In genomic region chr15:80107204-80107603, GRCh38 we compare ENCODE assay signal across 28 cellular contexts.
"Had no signal": no experiment of that assay in that cellular context is flagged by ENCODE, and none has a peak within 500 bp of the region (broad histone marks: within the 10 kb centered on the region; RNA-seq: fewer than 3 reads in every experiment).

No MANE protein-coding gene starts in this region.

- H3K9me3 ChIP-seq: ovary, psoas muscle, sigmoid colon, stomach, thoracic aorta, thyroid gland, tibial nerve, upper lobe of left lung, vagina had no signal

- ATAC-seq: naive thymus-derived CD8-positive, alpha-beta T cell; natural killer cell treated with Interleukin-12 subunit alpha and Interleukin-12 subunit beta and Interleukin-15 and Interleukin-18, amount 100 ng/mL, for 72 hours; stimulated activated memory B cell treated with anti-CD40 and anti-IgM and Interleukin-4, amounts not matched to agents 10 μg/mL and 1 μg/mL and 100 μg/mL, for 72 hours had no signal

- H3K4me1 ChIP-seq: parathyroid adenoma had no signal

- H3K4me3 Mint-ChIP-seq: naive thymus-derived CD8-positive, alpha-beta T cell; natural killer cell treated with Interleukin-12 subunit alpha and Interleukin-12 subunit beta and Interleukin-15 and Interleukin-18, amount 100 ng/mL, for 72 hours; nephron progenitor cell; neural progenitor cell; stimulated activated memory B cell treated with anti-CD40 and anti-IgM and Interleukin-4, amounts not matched to agents 10 μg/mL and 1 μg/mL and 100 μg/mL, for 72 hours; stimulated activated naive CD8-positive, alpha-beta T cell treated with anti-CD3 and anti-CD28 coated beads, Interleukin-15, Interleukin-2, amounts not matched to agents 100 ng/mL and 50 ng/mL, for 24 hours had no signal

- H3K4me3 ChIP-seq: neural progenitor cell, ovary, psoas muscle, sigmoid colon, stomach, thoracic aorta, thyroid gland, tibial nerve, upper lobe of left lung, vagina had no signal

- H3K27ac Mint-ChIP-seq: natural killer cell treated with Interleukin-12 subunit alpha and Interleukin-12 subunit beta and Interleukin-15 and Interleukin-18, amount 100 ng/mL, for 72 hours; neural progenitor cell; progenitor cell of endocrine pancreas; stimulated activated memory B cell treated with anti-CD40 and anti-IgM and Interleukin-4, amounts not matched to agents 10 μg/mL and 1 μg/mL and 100 μg/mL, for 72 hours; stimulated activated naive CD8-positive, alpha-beta T cell treated with anti-CD3 and anti-CD28 coated beads, Interleukin-15, Interleukin-2, amounts not matched to agents 100 ng/mL and 50 ng/mL, for 24 hours had no signal

- H3K9ac ChIP-seq: neural progenitor cell, parathyroid adenoma had no signal

- H3K36me3 Mint-ChIP-seq: naive B cell; natural killer cell treated with Interleukin-12 subunit alpha and Interleukin-12 subunit beta and Interleukin-15 and Interleukin-18, amount 100 ng/mL, for 72 hours had no signal

- DNase-seq: naive B cell; naive thymus-derived CD8-positive, alpha-beta T cell; nephron progenitor cell; occipital lobe; posterior cingulate gyrus; psoas muscle; sigmoid colon; small intestine; stimulated activated CD4-positive, alpha-beta T cell treated with anti-CD3 and anti-CD28 coated beads, Interleukin-15, amount 100 ng/mL, for 24 hours; stimulated activated CD4-positive, alpha-beta T cell treated with anti-CD3 and anti-CD28 coated beads, Interleukin-2, amount 100 ng/mL, for 24 hours; stimulated activated CD4-positive, alpha-beta T cell treated with anti-CD3 and anti-CD28 coated beads, Interleukin-2, amount 100 ng/mL, for 48 hours; stimulated activated CD4-positive, alpha-beta T cell treated with anti-CD3 and anti-CD28 coated beads, Interleukin-4, amount 100 ng/mL, for 24 hours; stimulated activated naive CD4-positive, alpha-beta T cell treated with Interleukin-2 at 50 U/mL for 16 hours; stomach; trophoblast cell; upper lobe of left lung had no signal

- H3K4me1 Mint-ChIP-seq: neural progenitor cell had no signal

- H3K27me3 ChIP-seq: neural progenitor cell, ovary, sigmoid colon, stomach, thyroid gland, tibial nerve, upper lobe of left lung, vagina had no signal

- H3K9me3 Mint-ChIP-seq: naive B cell; naive thymus-derived CD8-positive, alpha-beta T cell; natural killer cell treated with Interleukin-12 subunit alpha and Interleukin-12 subunit beta and Interleukin-15 and Interleukin-18, amount 100 ng/mL, for 72 hours; nephron progenitor cell; neural progenitor cell; stimulated activated memory B cell treated with anti-CD40 and anti-IgM and Interleukin-4, amounts not matched to agents 10 μg/mL and 1 μg/mL and 100 μg/mL, for 72 hours; stimulated activated naive CD8-positive, alpha-beta T cell treated with anti-CD3 and anti-CD28 coated beads, Interleukin-15, Interleukin-2, amounts not matched to agents 100 ng/mL and 50 ng/mL, for 24 hours had no signal

- H3K27me3 Mint-ChIP-seq: naive B cell; naive thymus-derived CD8-positive, alpha-beta T cell; natural killer cell treated with Interleukin-12 subunit alpha and Interleukin-12 subunit beta and Interleukin-15 and Interleukin-18, amount 100 ng/mL, for 72 hours; progenitor cell of endocrine pancreas; stimulated activated memory B cell treated with anti-CD40 and anti-IgM and Interleukin-4, amounts not matched to agents 10 μg/mL and 1 μg/mL and 100 μg/mL, for 72 hours; stimulated activated naive CD8-positive, alpha-beta T cell treated with anti-CD3 and anti-CD28 coated beads, Interleukin-15, Interleukin-2, amounts not matched to agents 100 ng/mL and 50 ng/mL, for 24 hours had no signal

- FAIRE-seq: small intestine, urothelium cell line had no signal

- H3K27ac ChIP-seq: neural progenitor cell, ovary, parathyroid adenoma, psoas muscle, sigmoid colon, thoracic aorta, thyroid gland, tibial nerve, upper lobe of left lung, vagina had no signal

- H3K4me2 ChIP-seq: neural progenitor cell had no signal

- H3K36me3 ChIP-seq: neural progenitor cell, ovary, sigmoid colon, thoracic aorta, thyroid gland, tibial nerve, upper lobe of left lung, vagina had no signal

- H2AFZ ChIP-seq: neural progenitor cell, parathyroid adenoma had no signal
